ENCODE assay signal across 21 cellular contexts in genomic region chr4:117996891-117997290, GRCh38.
"Had no signal": no experiment of that assay in that cellular context is flagged by ENCODE, and none has a peak within 500 bp of the region (broad histone marks: within the 10 kb centered on the region; RNA-seq: fewer than 3 reads in every experiment).

No MANE protein-coding gene starts in this region.

- DNase-seq: activated CD4-positive, alpha-beta T cell treated with anti-CD3 and anti-CD28 coated beads, Interleukin-2, amount 10 ng/mL, durations not matched to agents 24 days and 14 days; activated CD4-positive, alpha-beta T cell treated with anti-CD3 and anti-CD28 coated beads, Interleukin-2, amount 50 U/mL, for 48 hours; activated CD8-positive, alpha-beta T cell treated with anti-CD3 and anti-CD28 coated beads, Interleukin-2, amount 10 ng/mL, durations not matched to agents 7 days and 5 days; activated gamma-delta T cell; activated naive CD4-positive, alpha-beta T cell treated with anti-CD3 and anti-CD28 coated beads for 36 hours; activated naive CD8-positive, alpha-beta T cell treated with anti-CD3 and anti-CD28 coated beads, Interleukin-2, amount 50 U/mL, for 24 hours; activated T-cell treated with anti-CD3 and anti-CD28 coated beads, Interleukin-2, amount 50 U/mL, for 24 hours; anterior cingulate cortex; central memory CD4-positive, alpha-beta T cell; MM.1S; MV-4-11; NCI-H1092; NCI-H1436 treated with DMSO at 0.1 percent for 48 hours; NCI-H187 treated with DMSO at 0.1 percent for 48 hours; NCI-H2081; NCI-H526; NCI-H748 treated with DMSO at 0.1 percent for 48 hours; NK-92 treated with Interleukin-12 subunit alpha and Interleukin-12 subunit beta, amount 100 ng/mL, for 24 hours; Right ventricle myocardium superior; T1000 had no signal

- ATAC-seq: activated CD8-positive, alpha-beta T cell treated with anti-CD3 and anti-CD28 coated beads, Interleukin-2, amount 10 ng/mL, durations not matched to agents 7 days and 5 days; activated naive CD4-positive, alpha-beta T cell treated with anti-CD3 and anti-CD28 coated beads, Interleukin-2, amount 50 U/mL, for 72 hours; activated naive CD8-positive, alpha-beta T cell treated with anti-CD3 and anti-CD28 coated beads, Interleukin-2, amount 50 U/mL, for 24 hours had no signal
